In genomic region chr9:95722141-95722540, GRCh38 we compare ENCODE assay signal across 18 cellular contexts.
A peak's percentile ranks its signal among the peaks of the same experiment; 100 is the strongest.
DNase-seq lines count a peak whose midpoint lies in the region; ATAC-seq and TF ChIP-seq lines count a peak whose summit lies in the region.
"Had no signal": no experiment of that assay in that cellular context is flagged by ENCODE, and none has a peak within 500 bp of the region (broad histone marks: within the 10 kb centered on the region; RNA-seq: fewer than 3 reads in every experiment).

No MANE protein-coding gene starts in this region.

- H3K23ac ChIP-seq in mesenchymal stem cell (ENCODE audit: low read length in 2 of 2) = no peak overlapping the region

- no peak overlapping the region for H3K27ac ChIP-seq in mesenchymal stem cell (ENCODE audit: low read length, poor library complexity, severe bottlenecking)
- H3K27ac ChIP-seq: HL-60, lower lobe of right lung, SJSA1 had no signal

- no peak overlapping the region for H3K4ac ChIP-seq in mesenchymal stem cell (ENCODE audit: low read depth in 1 of 2, low read length in 2 of 2)

- H2AK5ac ChIP-seq in mesenchymal stem cell (ENCODE audit: low read length, severe bottlenecking) = no peak overlapping the region

- DNase-seq in COLO829 (ENCODE audit: low spot score) = peak; percentile 68
- DNase-seq in NCI-H1092 treated with DMSO at 0.1 percent for 48 hours (lab: John Stamatoyannopoulos, UW) = peak; percentile 48
- DNase-seq in natural killer cell treated with Interleukin-12 subunit alpha and Interleukin-12 subunit beta and Interleukin-15 and Interleukin-18, amount 100 ng/mL, for 72 hours (ENCODE audit: low spot score) = no peak
- DNase-seq in mesenchymal stem cell = no peak
- DNase-seq in central memory CD4-positive, alpha-beta T cell = no peak
- DNase-seq: activated naive CD4-positive, alpha-beta T cell treated with Interleukin-2 at 50 U/mL for 16 hours; activated T-cell treated with anti-CD3 and anti-CD28 coated beads, Interleukin-2, amount 50 U/mL, for 4 hours; amniotic stem cell; DMS 273 treated with DMSO at 0.1 percent for 48 hours; Kasumi-1; kidney; lower lobe of right lung; NCI-H524; T-helper 17 cell had no signal

- no peak for ATAC-seq in natural killer cell treated with Interleukin-12 subunit alpha and Interleukin-12 subunit beta and Interleukin-15 and Interleukin-18, amount 100 ng/mL, for 72 hours
- ATAC-seq in GM19395 (IDR thresholded peaks at IDR 0.05; ENCODE audit: unreplicated experiment) = no peak
- ATAC-seq: activated T-cell treated with anti-CD3 and anti-CD28 coated beads, Interleukin-2, amount 50 U/mL, for 4 hours; lower lobe of right lung; T-helper 17 cell had no signal

- peaks cover 11% of the 10 kb centered on the region for H3K27me3 Mint-ChIP-seq in brain
- H3K27me3 Mint-ChIP-seq in natural killer cell treated with Interleukin-12 subunit alpha and Interleukin-12 subunit beta and Interleukin-15 and Interleukin-18, amount 100 ng/mL, for 72 hours = no peaks in the 10 kb centered on the region
- H3K27me3 Mint-ChIP-seq: T-helper 17 cell had no signal

- H3K4me2 ChIP-seq in mesenchymal stem cell (ENCODE audit: low read length, poor library complexity, severe bottlenecking) = no peak overlapping the region

- no peak for TF ChIP-seq CTCF in brain (conservative IDR thresholded peaks at IDR 0.05)

- H3K9me3 Mint-ChIP-seq in brain = peaks cover 0 to 3% (median 0%) of the 10 kb centered on the region in 5 experiments
- peaks cover 10% of the 10 kb centered on the region for H3K9me3 Mint-ChIP-seq in natural killer cell treated with Interleukin-12 subunit alpha and Interleukin-12 subunit beta and Interleukin-15 and Interleukin-18, amount 100 ng/mL, for 72 hours

- H3K79me1 ChIP-seq in mesenchymal stem cell (replicated peaks; ENCODE audit: low read length, poor library complexity, severe bottlenecking) = no peaks in the 10 kb centered on the region

- H3K4me3 ChIP-seq in mesenchymal stem cell (ENCODE audit: insufficient read depth in 1 of 2, low read depth in 1 of 2, low read length in 2 of 2) = no peak overlapping the region
- H3K4me3 ChIP-seq: lower lobe of right lung, SJSA1 had no signal

- H2BK5ac ChIP-seq in mesenchymal stem cell (ENCODE audit: low read depth, low read length, poor library complexity, severe bottlenecking) = no peak overlapping the region

- H3K4me1 Mint-ChIP-seq in brain = peaks cover 10% of the 10 kb centered on the region
- peaks cover 38 to 41% of the 10 kb centered on the region in 2 donors for H3K4me1 Mint-ChIP-seq in natural killer cell treated with Interleukin-12 subunit alpha and Interleukin-12 subunit beta and Interleukin-15 and Interleukin-18, amount 100 ng/mL, for 72 hours (ENCODE audit: low read depth in 2 of 2)

- no peak overlapping the region for H2AFZ ChIP-seq in mesenchymal stem cell (ENCODE audit: low read depth, low read length)

- no peak overlapping the region for H4K8ac ChIP-seq in mesenchymal stem cell (ENCODE audit: low read length)

- WGBS in mesenchymal stem cell = 91% methylated on average over 4 of the region's 4 CpGs

- H2BK12ac ChIP-seq in mesenchymal stem cell (ENCODE audit: low read length in 2 of 2) = no peak overlapping the region

- H3K27me3 ChIP-seq in mesenchymal stem cell (ENCODE audit: control insufficient read depth in 1 of 2, insufficient read depth in 1 of 2, low read length in 2 of 2) = peaks cover 8 to 27% of the 10 kb centered on the region in 2 experiments
- H3K27me3 ChIP-seq: SJSA1 had no signal

- H3K27ac Mint-ChIP-seq in brain = peak overlapping the region in 4 of 5 experiments; percentile 6 to 36 (median 10)
- H3K27ac Mint-ChIP-seq in natural killer cell treated with Interleukin-12 subunit alpha and Interleukin-12 subunit beta and Interleukin-15 and Interleukin-18, amount 100 ng/mL, for 72 hours = peak overlapping the region; percentile 16 to 76
- H3K27ac Mint-ChIP-seq: T-helper 17 cell had no signal

- H3K36me3 Mint-ChIP-seq in brain = no peaks in the 10 kb centered on the region
- peaks cover 23% of the 10 kb centered on the region for H3K36me3 Mint-ChIP-seq in natural killer cell treated with Interleukin-12 subunit alpha and Interleukin-12 subunit beta and Interleukin-15 and Interleukin-18, amount 100 ng/mL, for 72 hours

- peaks cover 11% of the 10 kb centered on the region for H3K9me3 ChIP-seq in mesenchymal stem cell (ENCODE audit: control insufficient read depth, low read length)
- H3K9me3 ChIP-seq: lower lobe of right lung, SJSA1 had no signal

- H3K9ac ChIP-seq in mesenchymal stem cell (ENCODE audit: low read length) = no peak overlapping the region

- no peaks in the 10 kb centered on the region for H3K4me1 ChIP-seq in mesenchymal stem cell (ENCODE audit: control insufficient read depth, insufficient read depth, low read depth, low read length)
- H3K4me1 ChIP-seq: lower lobe of right lung had no signal

- H2BK120ac ChIP-seq in mesenchymal stem cell (ENCODE audit: low read depth, low read length) = no peak overlapping the region

- no peak overlapping the region for H3K4me3 Mint-ChIP-seq in brain
- H3K4me3 Mint-ChIP-seq in natural killer cell treated with Interleukin-12 subunit alpha and Interleukin-12 subunit beta and Interleukin-15 and Interleukin-18, amount 100 ng/mL, for 72 hours = peak overlapping the region; percentile 24
- H3K4me3 Mint-ChIP-seq: activated T-cell treated with anti-CD3 and anti-CD28 coated beads, Interleukin-2, amount 50 U/mL, for 4 hours; T-helper 17 cell had no signal

- no peak overlapping the region for H2BK15ac ChIP-seq in mesenchymal stem cell (ENCODE audit: low read depth, poor library complexity, severe bottlenecking)

- H3K18ac ChIP-seq in mesenchymal stem cell (ENCODE audit: low read depth in 1 of 2, low read length in 2 of 2) = no peak overlapping the region

- H3K36me3 ChIP-seq in mesenchymal stem cell (ENCODE audit: control insufficient read depth in 1 of 2, insufficient read depth in 2 of 2, low read depth in 1 of 2, low read length in 2 of 2) = no peaks in the 10 kb centered on the region
- H3K36me3 ChIP-seq: lower lobe of right lung, SJSA1 had no signal

- no peak overlapping the region for H4K91ac ChIP-seq in mesenchymal stem cell (ENCODE audit: low read length)

- H3K14ac ChIP-seq in mesenchymal stem cell (ENCODE audit: low read length in 2 of 2) = no peak overlapping the region

Comparison
In these comparisons a context has a peak if more than half of its experiments do, and no peak if none do; other contexts are left out.
1. DNase-seq: peak in COLO829 (single experiment) and NCI-H1092 treated with DMSO at 0.1 percent for 48 hours (single experiment); none in natural killer cell treated with Interleukin-12 subunit alpha and Interleukin-12 subunit beta and Interleukin-15 and Interleukin-18, amount 100 ng/mL, for 72 hours (single experiment), mesenchymal stem cell (single experiment) and central memory CD4-positive, alpha-beta T cell (single experiment).